In genomic region chr1:110003747-110004428, GRCh38 we compare ENCODE assay signal across 8 cellular contexts. TPM values are rescaled to one million over a fixed set of nuclear protein-coding genes. Genes with fewer than 3 reads are reported as not detected.
DNase-seq lines count a peak whose midpoint lies in the region; ATAC-seq, FAIRE-seq and TF ChIP-seq lines count a peak whose summit lies in the region.

No MANE protein-coding gene starts in this region.

- 34% methylated on average over 8 of the region's 8 CpGs for WGBS in HepG2 (ENCODE audit: low lambda C conversion rate)

- DNase-seq in ACHN (peak; percentile 88), SIG-M5 (lab: John Stamatoyannopoulos, UW) (peak; percentile 62), cardiac fibroblast (ENCODE audit: low read depth in 2 of 2) (peak; percentile 98), HepG2 (ENCODE audit: low spot score) (peak; percentile 67), epidermal melanocyte (ENCODE audit: insufficient read length, low spot score) (no peak)
- DNase-seq in stimulated activated CD8-positive, alpha-beta memory T cell treated with anti-CD3 and anti-CD28 coated beads, Interleukin-12 subunit alpha, Interleukin-12 subunit beta, amount 100 ng/mL, for 4 hours (ENCODE audit: low read depth), result peak; percentile 4

- no peak overlapping the region for H2AFZ ChIP-seq in HepG2 (ENCODE audit: low read length)

- FAIRE-seq in HepG2 (lab: Jason Lieb, UNC), result peak; percentile 81

- TF ChIP-seq POLR2A in HepG2 (IDR thresholded peaks at IDR 0.05; ENCODE audit: insufficient read depth in 1 of 2, low read depth in 2 of 2, low read length in 2 of 2), result no peak

- no peaks in the 10 kb centered on the region for H4K20me1 ChIP-seq in HepG2 (ENCODE audit: insufficient read depth, low read length)

- H3K4me3 ChIP-seq in cardiac fibroblast (replicated peaks in 1 of 2; ENCODE audit: low read depth in 2 of 2, low read length in 2 of 2), result peak overlapping the region; percentile 3 to 4
- no peak overlapping the region; a peak in 1 of 6 replicates for H3K4me3 ChIP-seq in HepG2 (replicated peaks in 1 of 3; ENCODE audit: insufficient read depth in 1 of 3, low read depth in 2 of 3, low read length in 3 of 3)

- H3K27ac ChIP-seq in HepG2 (ENCODE audit: extremely low read length, insufficient read depth, low read length), result peak overlapping the region; percentile 55

- in situ Hi-C loops in ACHN (cut with HindIII; ENCODE audit: low pct_ligation_motif_present, low pct_unique_long_range_greater_than_20kb, low sequenced_read_pairs) (no loop called here), HepG2 (cut with HindIII; ENCODE audit: extremely low pct_ligation_motif_present, low pct_unique_long_range_greater_than_20kb) (no loop called here)

- peak overlapping the region; percentile 46 for H3K9ac ChIP-seq in HepG2 (ENCODE audit: insufficient read depth, low read depth, low read length)

- H3K9me3 ChIP-seq in HepG2 (ENCODE audit: low read length), result no peaks in the 10 kb centered on the region

- POLR2A ChIA-PET in HepG2 (lab: Yijun Ruan, JAX), result interaction anchor here (0.7 to 1.2 kb wide), 4 partner anchors 15 to 240 kb away, joined by 3 to 5 read pairs (median 3); partner anchors contain the start of genes AHCYL1, EPS8L3 and STRIP1

- intact Hi-C loops in HepG2 (cut with micrococcal nuclease; ENCODE audit: unreplicated experiment), result no loop called here

- H3K4me1 ChIP-seq in HepG2 (ENCODE audit: insufficient read depth, low read length), result peaks cover 36% of the 10 kb centered on the region

- peak overlapping the region; percentile 25 for H3K4me2 ChIP-seq in HepG2 (ENCODE audit: low read depth, low read length)

- H3K79me2 ChIP-seq in HepG2 (ENCODE audit: insufficient read depth, low read length), result peaks cover 35% of the 10 kb centered on the region

- BruUV-seq in HepG2 (replicated peaks; lab: Mats Ljungman, UMichigan), result no TSS peak

- CTCF ChIA-PET in HepG2 (lab: Yijun Ruan, JAX; ENCODE audit: low intra/inter-chr PET ratio, low total read pairs), result no interaction called here

- peak; percentile 55 for ATAC-seq in GM18870 (IDR thresholded peaks at IDR 0.05; ENCODE audit: unreplicated experiment)
- peak; percentile 69 for ATAC-seq in HG03196 (IDR thresholded peaks at IDR 0.05; ENCODE audit: unreplicated experiment)
- ATAC-seq in HepG2, result peak; percentile 77

- H3K27me3 ChIP-seq in HepG2 (ENCODE audit: control insufficient read depth in 1 of 2, insufficient read depth in 2 of 2, low read length in 2 of 2), result no peaks in the 10 kb centered on the region

- no peak for TF ChIP-seq RAD21 in HepG2 (CRISPR knock-in tag; IDR thresholded peaks at IDR 0.05)

- no peak for TF ChIP-seq CTCF in cardiac fibroblast (IDR thresholded peaks at IDR 0.05; ENCODE audit: low read depth, low read length)
- no peak for TF ChIP-seq CTCF in HepG2 (CRISPR knock-in tag; IDR thresholded peaks at IDR 0.05)

- TF ChIP-seq EP300 in HepG2 (IDR thresholded peaks at IDR 0.05; ENCODE audit: low read depth in 2 of 2, low read length in 2 of 2) (no peak; a peak in 1 of 4 replicates), HepG2 (CRISPR knock-in tag; IDR thresholded peaks at IDR 0.05; ENCODE audit: borderline replicate concordance) (0 out of 2 replicates have a peak, but pooled peaks have one; percentile 9)

- peaks cover under 1 to 6% of the 10 kb centered on the region in 2 experiments; a peak in 4 of 5 replicates for H3K36me3 ChIP-seq in HepG2 (replicated peaks in 1 of 2; ENCODE audit: control insufficient read depth in 1 of 2, insufficient read depth in 2 of 2, low read length in 2 of 2)

TF ChIP-seq in HepG2, 621 proteins besides CTCF, POLR2A, EP300 and RAD21 (continues in another document):
- TF ChIP-seq ZNF597 (CRISPR knock-in tag; IDR thresholded peaks at IDR 0.05) (no peak), NFE2 (CRISPR knock-in tag; IDR thresholded peaks at IDR 0.05) (peak; percentile 75; the same call in 1 of the 2 replicates), ZNF839 (CRISPR knock-in tag; IDR thresholded peaks at IDR 0.05; ENCODE audit: borderline replicate concordance) (no peak)
- TF ChIP-seq, protein P1, sequence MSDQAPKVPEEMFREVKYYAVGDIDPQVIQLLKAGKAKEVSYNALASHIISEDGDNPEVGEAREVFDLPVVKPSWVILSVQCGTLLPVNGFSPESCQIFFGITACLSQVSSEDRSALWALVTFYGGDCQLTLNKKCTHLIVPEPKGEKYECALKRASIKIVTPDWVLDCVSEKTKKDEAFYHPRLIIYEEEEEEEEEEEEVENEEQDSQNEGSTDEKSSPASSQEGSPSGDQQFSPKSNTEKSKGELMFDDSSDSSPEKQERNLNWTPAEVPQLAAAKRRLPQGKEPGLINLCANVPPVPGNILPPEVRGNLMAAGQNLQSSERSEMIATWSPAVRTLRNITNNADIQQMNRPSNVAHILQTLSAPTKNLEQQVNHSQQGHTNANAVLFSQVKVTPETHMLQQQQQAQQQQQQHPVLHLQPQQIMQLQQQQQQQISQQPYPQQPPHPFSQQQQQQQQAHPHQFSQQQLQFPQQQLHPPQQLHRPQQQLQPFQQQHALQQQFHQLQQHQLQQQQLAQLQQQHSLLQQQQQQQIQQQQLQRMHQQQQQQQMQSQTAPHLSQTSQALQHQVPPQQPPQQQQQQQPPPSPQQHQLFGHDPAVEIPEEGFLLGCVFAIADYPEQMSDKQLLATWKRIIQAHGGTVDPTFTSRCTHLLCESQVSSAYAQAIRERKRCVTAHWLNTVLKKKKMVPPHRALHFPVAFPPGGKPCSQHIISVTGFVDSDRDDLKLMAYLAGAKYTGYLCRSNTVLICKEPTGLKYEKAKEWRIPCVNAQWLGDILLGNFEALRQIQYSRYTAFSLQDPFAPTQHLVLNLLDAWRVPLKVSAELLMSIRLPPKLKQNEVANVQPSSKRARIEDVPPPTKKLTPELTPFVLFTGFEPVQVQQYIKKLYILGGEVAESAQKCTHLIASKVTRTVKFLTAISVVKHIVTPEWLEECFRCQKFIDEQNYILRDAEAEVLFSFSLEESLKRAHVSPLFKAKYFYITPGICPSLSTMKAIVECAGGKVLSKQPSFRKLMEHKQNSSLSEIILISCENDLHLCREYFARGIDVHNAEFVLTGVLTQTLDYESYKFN (CRISPR knock-in tag; conservative IDR thresholded peaks at IDR 0.05), result peak; percentile 25; the same call in 1 of the 2 replicates

RNA-seq across cellular contexts. Expression of gene AHCYL1, which starts 19.3 kb away (rescaled TPM):
- 40.9 and 63.2 TPM in 2 replicates for total RNA-seq in HepG2 (2016; rRNA removed; fragmentation: Illumina TruSeq; extraction: Trizol)
- 3.7 and 5.4 TPM in 2 replicates for total RNA-seq in HepG2 (2016; cell fraction: cytosol; rRNA removed; fragmentation: Illumina TruSeq; extraction: Trizol; ENCODE audit: low read depth)
- total RNA-seq in HepG2 (2016; cell fraction: insoluble cytoplasmic fraction; rRNA removed; fragmentation: Illumina TruSeq; extraction: Trizol), result 40.0 and 59.5 TPM in 2 replicates
- 22.3 and 23.2 TPM in 2 replicates for total RNA-seq in HepG2 (2016; cell fraction: membrane; rRNA removed; fragmentation: Illumina TruSeq; extraction: Trizol)
- 37.9 and 43.8 TPM in 2 replicates for total RNA-seq in HepG2 (2016; cell fraction: nucleus; rRNA removed; fragmentation: Illumina TruSeq; extraction: Trizol)
- polyA plus RNA-seq in HepG2 (2011; rRNA removed), result 69.4 and 76.3 TPM in 2 replicates
- polyA plus RNA-seq in HepG2 (2011; cell fraction: cytosol; rRNA removed), result 38.4 and 54.0 TPM in 2 replicates
- 64.7 and 65.0 TPM in 2 replicates for polyA plus RNA-seq in HepG2 (2011; cell fraction: nucleus; rRNA removed)
- polyA plus RNA-seq in HepG2 (2012), result 76.2 and 86.9 TPM in 2 replicates
- polyA plus RNA-seq in HepG2 (2016; cell fraction: cytosol; fragmentation: Illumina TruSeq; extraction: Trizol; ENCODE audit: low read depth), result 3.1 TPM in 2 replicates
- polyA plus RNA-seq in HepG2 (2016; cell fraction: insoluble cytoplasmic fraction; fragmentation: Illumina TruSeq; extraction: Trizol; ENCODE audit: low read depth), result 70.3 and 75.5 TPM in 2 replicates
- polyA plus RNA-seq in HepG2 (2016; cell fraction: membrane; fragmentation: Illumina TruSeq; extraction: Trizol; ENCODE audit: low read depth), result 12.5 and 13.4 TPM in 2 replicates
- 70.7 and 72.2 TPM in 2 replicates for polyA plus RNA-seq in HepG2 (2016; cell fraction: nucleus; fragmentation: Illumina TruSeq; extraction: Trizol; ENCODE audit: insufficient read depth, low read depth)
- polyA minus RNA-seq in HepG2 (2011; rRNA and poly(A)+ RNA removed; ENCODE audit: low replicate concordance), result 45.5 and 101 TPM in 2 replicates
- 37.5 and 49.8 TPM in 2 replicates for polyA minus RNA-seq in HepG2 (2011; cell fraction: cytosol; rRNA and poly(A)+ RNA removed)
- polyA minus RNA-seq in HepG2 (2011; cell fraction: nucleus; rRNA and poly(A)+ RNA removed), result 38.5 and 46.5 TPM in 2 replicates

RNA-seq across cellular contexts. Expression of gene STRIP1, which starts 30.5 kb away (rescaled TPM):
- 16.3 and 27.9 TPM in 2 replicates for total RNA-seq in HepG2 (2016; rRNA removed; fragmentation: Illumina TruSeq; extraction: Trizol)
- 6.2 and 7.1 TPM in 2 replicates for total RNA-seq in HepG2 (2016; cell fraction: cytosol; rRNA removed; fragmentation: Illumina TruSeq; extraction: Trizol; ENCODE audit: low read depth)
- 14.0 and 27.8 TPM in 2 replicates for total RNA-seq in HepG2 (2016; cell fraction: insoluble cytoplasmic fraction; rRNA removed; fragmentation: Illumina TruSeq; extraction: Trizol)
- total RNA-seq in HepG2 (2016; cell fraction: membrane; rRNA removed; fragmentation: Illumina TruSeq; extraction: Trizol), result 10.0 and 13.7 TPM in 2 replicates
- total RNA-seq in HepG2 (2016; cell fraction: nucleus; rRNA removed; fragmentation: Illumina TruSeq; extraction: Trizol), result 37.6 and 44.2 TPM in 2 replicates
- 20.9 and 26.3 TPM in 2 replicates for polyA plus RNA-seq in HepG2 (2011; rRNA removed)
- 15.1 and 16.2 TPM in 2 replicates for polyA plus RNA-seq in HepG2 (2011; cell fraction: cytosol; rRNA removed)
- polyA plus RNA-seq in HepG2 (2011; cell fraction: nucleus; rRNA removed), result 91.2 and 91.4 TPM in 2 replicates
- 16.7 and 21.2 TPM in 2 replicates for polyA plus RNA-seq in HepG2 (2012)
- polyA plus RNA-seq in HepG2 (2016; cell fraction: cytosol; fragmentation: Illumina TruSeq; extraction: Trizol; ENCODE audit: low read depth), result 1.0 and 1.3 TPM in 2 replicates
- 10.0 and 11.4 TPM in 2 replicates for polyA plus RNA-seq in HepG2 (2016; cell fraction: insoluble cytoplasmic fraction; fragmentation: Illumina TruSeq; extraction: Trizol; ENCODE audit: low read depth)
- 2.5 and 2.7 TPM in 2 replicates for polyA plus RNA-seq in HepG2 (2016; cell fraction: membrane; fragmentation: Illumina TruSeq; extraction: Trizol; ENCODE audit: low read depth)
- 50.1 TPM in 2 replicates for polyA plus RNA-seq in HepG2 (2016; cell fraction: nucleus; fragmentation: Illumina TruSeq; extraction: Trizol; ENCODE audit: insufficient read depth, low read depth)
- polyA minus RNA-seq in HepG2 (2011; rRNA and poly(A)+ RNA removed; ENCODE audit: low replicate concordance), result 42.0 and 70.7 TPM in 2 replicates
- 12.7 and 13.3 TPM in 2 replicates for polyA minus RNA-seq in HepG2 (2011; cell fraction: cytosol; rRNA and poly(A)+ RNA removed)
- polyA minus RNA-seq in HepG2 (2011; cell fraction: nucleus; rRNA and poly(A)+ RNA removed), result 70.0 and 73.5 TPM in 2 replicates

Comparison
In these comparisons a context has a peak if more than half of its experiments do, and no peak if none do; other contexts are left out.
1. H3K4me3 ChIP-seq: peak in cardiac fibroblast (2 of 2); none in HepG2 (0 of 3).
2. Peak in every context shown above with its lines, with median percentiles within 50 percentile points of each other: ATAC-seq.